ENCODE assay signal across 10 cellular contexts in genomic region chr12:120225200-120225558, GRCh38. TPM values are rescaled to one million over a fixed set of nuclear protein-coding genes. Genes with fewer than 3 reads are reported as not detected.
DNase-seq lines count a peak whose midpoint lies in the region; ATAC-seq and TF ChIP-seq lines count a peak whose summit lies in the region.
"Had no signal": no experiment of that assay in that cellular context is flagged by ENCODE, and none has a peak within 500 bp of the region (broad histone marks: within the 10 kb centered on the region; RNA-seq: fewer than 3 reads in every experiment).

No MANE protein-coding gene starts in this region.

- no peaks in the 10 kb centered on the region for H3K9me3 ChIP-seq in heart left ventricle
- H3K9me3 ChIP-seq in upper lobe of left lung = no peaks in the 10 kb centered on the region

- H3K27me3 Mint-ChIP-seq in mesothelial cell of epicardium (ENCODE audit: low read depth) = no peaks in the 10 kb centered on the region

- TF ChIP-seq CTCF in heart left ventricle (IDR thresholded peaks at IDR 0.05) (no peak), mesothelial cell of epicardium (IDR thresholded peaks at IDR 0.05; ENCODE audit: unreplicated experiment) (no peak), upper lobe of left lung (IDR thresholded peaks at IDR 0.05) (no peak)

- H3K36me3 ChIP-seq in heart left ventricle = peaks cover 0 to 65% (median 46%) of the 10 kb centered on the region in 9 donors
- peaks cover 26 to 53% (median 40%) of the 10 kb centered on the region in 4 donors for H3K36me3 ChIP-seq in upper lobe of left lung

- intact Hi-C loops in heart left ventricle (cut with DNase I) = no loop called here
- intact Hi-C loops in Right ventricle myocardium inferior (cut with DNase I) = no loop called here

- no peak for TF ChIP-seq EP300 in upper lobe of left lung (IDR thresholded peaks at IDR 0.05)

- H3K4me3 ChIP-seq in heart left ventricle (peak overlapping the region in 5 of 12 donors; percentile 2 to 28 (median 20)), upper lobe of left lung (peak overlapping the region in 3 of 4 donors; percentile 35 to 49 (median 43))

- H3K27ac ChIP-seq in heart left ventricle (peak overlapping the region in 11 of 12 donors; percentile 29 to 72 (median 63)), angular gyrus (ENCODE audit: low read depth, low read length) (peak overlapping the region; percentile 17), upper lobe of left lung (peak overlapping the region; percentile 84 to 93 (median 86))

- H3K27me3 ChIP-seq in heart left ventricle = no peaks in the 10 kb centered on the region
- no peaks in the 10 kb centered on the region for H3K27me3 ChIP-seq in upper lobe of left lung

- peaks cover 27 to 63% (median 55%) of the 10 kb centered on the region in 12 donors for H3K4me1 ChIP-seq in heart left ventricle
- peaks cover 60 to 72% (median 63%) of the 10 kb centered on the region in 4 donors for H3K4me1 ChIP-seq in upper lobe of left lung

- H3K27ac Mint-ChIP-seq in mesothelial cell of epicardium = peak overlapping the region; percentile 92

- peaks cover 44% of the 10 kb centered on the region for H3K4me1 Mint-ChIP-seq in mesothelial cell of epicardium

- peaks cover 12% of the 10 kb centered on the region for H3K36me3 Mint-ChIP-seq in mesothelial cell of epicardium

- no peak overlapping the region for H3K4me3 Mint-ChIP-seq in mesothelial cell of epicardium
- H3K4me3 Mint-ChIP-seq: nephron progenitor cell had no signal

- TF ChIP-seq POLR2A in heart left ventricle (IDR thresholded peaks at IDR 0.05) (no peak), upper lobe of left lung (IDR thresholded peaks at IDR 0.05) (no peak)

- H3K9me3 Mint-ChIP-seq in mesothelial cell of epicardium = no peaks in the 10 kb centered on the region
- H3K9me3 Mint-ChIP-seq: nephron progenitor cell had no signal

- no peak for DNase-seq in heart left ventricle
- no peak for DNase-seq in Right ventricle myocardium inferior (ENCODE audit: missing footprints)
- DNase-seq in mesothelial cell of epicardium (ENCODE audit: low spot score in 2 of 2, unreplicated experiment in 2 of 2) = no peak
- DNase-seq in upper lobe of left lung = no peak
- DNase-seq in NCI-H748 treated with DMSO at 0.1 percent for 48 hours (lab: John Stamatoyannopoulos, UW) = no peak
- no peak for DNase-seq in amniotic stem cell (lab: John Stamatoyannopoulos, UW)
- no peak for DNase-seq in NCI-H226
- DNase-seq: GOT3, nephron progenitor cell had no signal

- 26 to 42% (median 33%) methylated on average over 9 of the region's 9 CpGs for WGBS in heart left ventricle, 4 donors
- 19 to 33% methylated on average over 9 of the region's 9 CpGs for WGBS in upper lobe of left lung, 2 donors

- ATAC-seq in heart left ventricle (peak in 1 of 4 donors; percentile 2), Right ventricle myocardium inferior (no peak), upper lobe of left lung (ENCODE audit: low FRiP score in 2 of 2) (no peak)

RNA-seq across cellular contexts. Expression of gene RPLP0, which starts 24.3 kb away (rescaled TPM):
- total RNA-seq in heart left ventricle = 1,000 to 10,000 TPM in 3 of 9 donors, 100 to 1,000 TPM in 6; 487 to 1,330 (median 861) TPM
- 1,000 to 10,000 TPM in 1 of 2 donors, 100 to 1,000 TPM in 1; 692 to 3,248 TPM for polyA plus RNA-seq in heart left ventricle
- total RNA-seq in Right ventricle myocardium inferior = 892 TPM
- 1,924 to 1,989 TPM (median 1,950 TPM) in 3 replicates for total RNA-seq in mesothelial cell of epicardium
- 1,000 to 10,000 TPM; 1,008 to 2,508 (median 1,628) TPM for total RNA-seq in upper lobe of left lung

RNA-seq across cellular contexts. Expression of gene GCN1, which starts 30.7 kb away (rescaled TPM):
- total RNA-seq in heart left ventricle = 10 to 100 TPM; 24.4 to 51.7 (median 34.6) TPM
- 10 to 100 TPM in 1 of 2 donors, 1 to 10 TPM in 1; 7.2 to 26.7 TPM for polyA plus RNA-seq in heart left ventricle
- 35.7 TPM for total RNA-seq in Right ventricle myocardium inferior
- 121 to 134 TPM (median 127 TPM) in 3 replicates for total RNA-seq in mesothelial cell of epicardium
- 100 to 1,000 TPM in 1 of 6 donors, 10 to 100 TPM in 5; 48.1 to 140 (median 69.6) TPM for total RNA-seq in upper lobe of left lung

RNA-seq across cellular contexts. Expression of gene PXN, which starts 40.4 kb away (rescaled TPM):
- total RNA-seq in heart left ventricle (100 to 1,000 TPM in 1 of 9 donors, 10 to 100 TPM in 8; 34.3 to 103 (median 69.9) TPM), Right ventricle myocardium inferior (63.7 TPM), mesothelial cell of epicardium (113 to 123 TPM (median 117 TPM) in 3 replicates), upper lobe of left lung (100 to 1,000 TPM in 4 of 6 donors, 10 to 100 TPM in 2; 67.8 to 210 (median 116) TPM)
- 10 to 100 TPM; 58.7 to 90.5 TPM for polyA plus RNA-seq in heart left ventricle

Comparison
In these comparisons a context has a peak if more than half of its experiments do, and no peak if none do; other contexts are left out.
1. H3K27ac ChIP-seq: peak in every context shown above with its lines; median percentile 86 in upper lobe of left lung; 63 in heart left ventricle; 17 in angular gyrus.